Comparison of ENCODE assay signal across 8 cellular contexts in the genomic region with DNA sequence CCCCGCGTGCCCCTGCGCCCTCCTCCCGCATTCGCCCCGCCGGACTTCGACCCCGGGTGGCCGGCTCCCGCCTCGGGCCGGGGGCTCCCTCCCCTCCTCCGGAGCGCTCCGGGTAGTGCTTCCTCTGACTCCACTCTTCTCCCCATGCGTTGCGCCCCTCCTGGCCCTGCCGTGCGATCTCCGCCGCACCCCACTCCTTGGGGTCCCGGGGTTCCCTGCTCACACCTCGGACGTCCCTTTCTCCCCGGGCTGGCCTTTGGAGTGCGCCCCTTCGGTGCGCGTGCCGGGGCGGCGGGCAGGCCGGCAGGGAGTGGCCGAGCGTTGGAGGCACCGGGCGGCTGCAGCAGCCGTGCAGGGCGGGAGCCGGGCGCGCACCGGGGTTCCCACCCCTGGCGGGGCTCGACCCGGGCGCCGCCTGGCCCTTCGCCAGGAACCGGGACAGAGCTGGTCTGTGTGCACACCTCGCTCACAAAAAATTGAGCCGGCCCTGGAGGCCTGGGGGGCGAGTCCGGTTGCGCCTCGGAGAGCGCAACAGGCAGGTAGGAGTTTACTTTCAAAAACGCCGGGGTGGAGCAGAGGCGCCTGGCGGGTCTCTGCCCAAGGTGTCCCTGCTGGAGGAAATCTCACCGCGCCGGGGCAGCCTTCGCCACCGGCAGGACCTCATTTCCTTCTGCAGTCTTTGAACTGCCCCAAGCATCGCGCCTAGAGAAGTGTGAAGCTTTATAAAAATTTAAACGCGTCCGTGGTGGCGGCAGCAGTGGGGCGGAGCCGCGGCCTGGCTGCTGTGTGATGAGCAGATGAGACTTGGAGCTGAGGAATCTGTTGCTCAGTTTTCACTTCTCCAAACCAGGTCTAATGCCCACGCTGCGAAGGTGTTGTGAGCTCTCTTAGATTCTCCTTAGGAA. TPM values are rescaled to one million over a fixed set of nuclear protein-coding genes. Genes with fewer than 3 reads are reported as not detected.
DNase-seq lines count a peak whose midpoint lies in the region; ATAC-seq and TF ChIP-seq lines count a peak whose summit lies in the region.

No MANE protein-coding gene starts in this region.

- peaks cover 26% of the 10 kb centered on the region for H3K79me2 ChIP-seq in smooth muscle cell (ENCODE audit: low read depth)

- H3K9ac ChIP-seq in smooth muscle cell (ENCODE audit: low read depth), result peak overlapping the region; percentile 47

- DNase-seq in GF-D8 (lab: John Stamatoyannopoulos, UW) (peak; percentile 44), GM20000 (ENCODE audit: low spot score) (peak; percentile 83), OCI-M1 (lab: John Stamatoyannopoulos, UW) (peak; percentile 72), astrocyte of the spinal cord (ENCODE audit: low read depth, low spot score) (peak; percentile 44), iPS-NIHi11 (ENCODE audit: low spot score) (peak; percentile 70), smooth muscle cell (lab: John Stamatoyannopoulos, UW; ENCODE audit: unreplicated experiment) (no peak), cerebellar nuclear complex (lab: John Stamatoyannopoulos, UW) (no peak)

- no peaks in the 10 kb centered on the region for H3K27me3 ChIP-seq in smooth muscle cell (ENCODE audit: low read depth)

- 2% methylated on average over 62 of the region's 78 CpGs for WGBS in smooth muscle cell (ENCODE audit: low lambda C conversion rate)

- H3K4me3 ChIP-seq in astrocyte of the spinal cord (ENCODE audit: low read depth, low read length), result peak overlapping the region; percentile 77
- peak overlapping the region; percentile 93 for H3K4me3 ChIP-seq in smooth muscle cell

- TF ChIP-seq CTCF in GM20000 (IDR thresholded peaks at IDR 0.05; ENCODE audit: extremely low read depth, missing control alignments) (no peak), astrocyte of the spinal cord (IDR thresholded peaks at IDR 0.05; ENCODE audit: low read depth, low read length) (no peak), smooth muscle cell (IDR thresholded peaks at IDR 0.05; ENCODE audit: borderline replicate concordance, insufficient read depth, poor library complexity, severe bottlenecking) (no peak)

- H2AFZ ChIP-seq in smooth muscle cell (ENCODE audit: low read depth), result peak overlapping the region; percentile 99

- in situ Hi-C loops in astrocyte of the spinal cord (cut with HindIII; ENCODE audit: low sequenced_read_pairs), result no loop called here

- no peaks in the 10 kb centered on the region for H3F3A ChIP-seq in smooth muscle cell (ENCODE audit: low read depth)

- no peaks in the 10 kb centered on the region for H3K36me3 ChIP-seq in smooth muscle cell (ENCODE audit: low read depth)

- ATAC-seq in HG03520 (IDR thresholded peaks at IDR 0.05; ENCODE audit: unreplicated experiment), result peak; percentile 73

- H3K27ac ChIP-seq in smooth muscle cell (ENCODE audit: low read depth), result peak overlapping the region; percentile 22

- peaks cover 9% of the 10 kb centered on the region for H4K20me1 ChIP-seq in smooth muscle cell (ENCODE audit: low read depth)

- no peaks in the 10 kb centered on the region for H3K9me3 ChIP-seq in smooth muscle cell (replicated peaks; ENCODE audit: low read depth)

- peaks cover 8% of the 10 kb centered on the region for H3K4me1 ChIP-seq in smooth muscle cell (ENCODE audit: low read depth)

- H3K4me2 ChIP-seq in smooth muscle cell, result peak overlapping the region; percentile 90

RNA-seq across cellular contexts. Expression of gene VANGL1, which starts 0.7 kb away (rescaled TPM):
- 7.9 and 12.2 TPM in 2 replicates for total RNA-seq in smooth muscle cell
- polyA plus RNA-seq in smooth muscle cell, result 5.5 and 6.5 TPM in 2 replicates

Comparison
In these comparisons a context has a peak if more than half of its experiments do, and no peak if none do; other contexts are left out.
1. DNase-seq: peak in GF-D8 (single experiment), GM20000 (single experiment), OCI-M1 (single experiment), astrocyte of the spinal cord (single experiment) and iPS-NIHi11 (single experiment); none in smooth muscle cell (single experiment) and cerebellar nuclear complex (0 of 2).